ENCODE assay signal across 8 cellular contexts in the genomic region with DNA sequence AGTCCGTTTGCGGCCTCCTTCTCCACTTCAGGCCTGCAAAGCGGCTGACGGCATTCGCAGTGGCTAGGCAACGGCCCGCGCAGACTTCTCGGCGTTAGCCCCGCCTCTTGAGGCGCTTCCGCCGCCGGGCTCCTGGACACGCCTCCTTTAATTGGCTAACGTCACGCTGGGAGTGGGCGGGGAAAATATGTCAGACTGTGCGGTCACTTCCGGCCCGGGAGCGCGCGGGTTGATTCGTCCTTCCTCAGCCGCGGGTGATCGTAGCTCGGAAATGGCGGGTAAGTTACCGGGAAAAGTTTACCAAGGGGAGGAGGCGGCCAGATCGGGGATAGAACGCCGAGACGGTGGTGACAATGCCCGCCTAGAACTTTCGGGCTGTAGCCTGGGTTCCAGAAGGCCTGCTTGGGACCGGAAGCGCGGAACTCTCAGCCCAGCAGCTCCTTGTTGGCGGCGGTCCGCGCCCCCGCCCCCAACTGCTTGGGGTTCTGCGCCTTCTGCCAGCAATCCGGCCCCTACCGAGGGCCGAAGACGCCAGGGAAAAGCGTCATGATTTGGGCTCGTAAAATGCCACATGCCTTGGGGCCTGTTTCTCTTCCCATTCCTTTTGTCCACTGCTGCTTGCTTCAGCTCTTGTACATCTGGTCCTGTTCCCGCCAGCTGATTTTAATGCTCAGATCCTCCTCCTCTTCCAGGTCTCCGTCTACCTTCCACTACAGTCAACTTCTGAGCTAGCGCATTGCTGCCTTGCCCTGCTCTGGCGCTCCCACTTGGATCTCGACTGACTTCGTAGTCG. TPM values are rescaled to one million over a fixed set of nuclear protein-coding genes. Genes with fewer than 3 reads are reported as not detected.
DNase-seq lines count a peak whose midpoint lies in the region; ATAC-seq, FAIRE-seq and TF ChIP-seq lines count a peak whose summit lies in the region.

A gene with protein sequence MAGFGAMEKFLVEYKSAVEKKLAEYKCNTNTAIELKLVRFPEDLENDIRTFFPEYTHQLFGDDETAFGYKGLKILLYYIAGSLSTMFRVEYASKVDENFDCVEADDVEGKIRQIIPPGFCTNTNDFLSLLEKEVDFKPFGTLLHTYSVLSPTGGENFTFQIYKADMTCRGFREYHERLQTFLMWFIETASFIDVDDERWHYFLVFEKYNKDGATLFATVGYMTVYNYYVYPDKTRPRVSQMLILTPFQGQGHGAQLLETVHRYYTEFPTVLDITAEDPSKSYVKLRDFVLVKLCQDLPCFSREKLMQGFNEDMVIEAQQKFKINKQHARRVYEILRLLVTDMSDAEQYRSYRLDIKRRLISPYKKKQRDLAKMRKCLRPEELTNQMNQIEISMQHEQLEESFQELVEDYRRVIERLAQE (plus strand): TSS at position 232 of the 793 bp plus-strand sequence. CDS start 40 bp downstream, at position 272.

- no peaks in the 10 kb centered on the region for H3K27me3 Mint-ChIP-seq in T-cell

- DNase-seq in GM12891 (ENCODE audit: insufficient read length, low spot score) (peak; percentile 86), NCI-H1436 treated with DMSO at 0.1 percent for 48 hours (lab: John Stamatoyannopoulos, UW) (peak; percentile 89), T-cell (peak; percentile 92 to 98 (median 96)), cardiac septum (ENCODE audit: low spot score) (peak; percentile 99), trophoblast cell (peak; percentile 99 to 100), transverse colon (peak; percentile 99)

- intact Hi-C loops in cardiac septum (cut with DNase I): loop anchor here (2.0 to 10.0 kb wide), 2 partner anchors 28 to 162 kb away; partner anchors contain the start of genes DLX1 and SLC25A12
- intact Hi-C loops in transverse colon (cut with DNase I; ENCODE audit: low total_unique reads): no loop called here

- H3K4me2 ChIP-seq in trophoblast cell (ENCODE audit: low read length): peak within 1 kb of the TSS; percentile 78

- peak within 1 kb of the TSS; percentile 97 to 99 (median 99) for H3K4me3 Mint-ChIP-seq in T-cell

- TF ChIP-seq POLR2A in GM12891 (IDR thresholded peaks at IDR 0.05; ENCODE audit: low read depth, low read length) (no peak), transverse colon (IDR thresholded peaks at IDR 0.05) (peak; percentile 71)

- POLR2A ChIA-PET in T-cell (lab: Charles Lee): interaction anchor here (0.6 to 1.9 kb wide), 3 partner anchors 30 to 185 kb away, joined by 5 to 7 read pairs (median 7); no protein-coding TSS in a partner anchor

- peak within 1 kb of the TSS; percentile 39 for H2BK5ac ChIP-seq in trophoblast cell (ENCODE audit: low read depth, low read length, poor library complexity)

- H3K9me3 ChIP-seq in trophoblast cell (ENCODE audit: insufficient read depth, low read depth, low read length): no peaks in the 10 kb centered on the region
- H3K9me3 ChIP-seq in transverse colon: no peaks in the 10 kb centered on the region

- peak within 1 kb of the TSS; percentile 45 for H4K91ac ChIP-seq in trophoblast cell (ENCODE audit: low read depth, low read length)

- in situ Hi-C loops in transverse colon (cut with MboI; ENCODE audit: low pct_ligation_motif_present in 1 of 4, low pct_unique_long_range_greater_than_20kb in 1 of 4, low sequenced_read_pairs in 3 of 4): no loop called here

- H2BK12ac ChIP-seq in trophoblast cell (ENCODE audit: low read length): no peak within 1 kb of the TSS

- peak within 1 kb of the TSS; percentile 0 for H3K4ac ChIP-seq in trophoblast cell (ENCODE audit: low read depth, low read length)

- peak within 1 kb of the TSS; percentile 99 for H3K27ac ChIP-seq in adipose tissue (ENCODE audit: low read depth, low read length)
- H3K27ac ChIP-seq in trophoblast cell (ENCODE audit: low read depth, low read length): peak within 1 kb of the TSS; percentile 73
- H3K27ac ChIP-seq in transverse colon: peak within 1 kb of the TSS; percentile 92 to 98 (median 96)

- H2AFZ ChIP-seq in trophoblast cell (ENCODE audit: insufficient read depth, low read length, poor library complexity): peak within 1 kb of the TSS; percentile 37

- CTCF ChIA-PET in T-cell (lab: Charles Lee): interaction anchor here (0.7 to 1.0 kb wide), 4 partner anchors 59 to 540 kb away, joined by 3 read pairs; no protein-coding TSS in a partner anchor

- peak within 1 kb of the TSS; percentile 96 to 97 for H3K27ac Mint-ChIP-seq in T-cell

- H4K12ac ChIP-seq in trophoblast cell (ENCODE audit: low read depth, low read length): peak within 1 kb of the TSS; percentile 79

- TF ChIP-seq EP300 in transverse colon (IDR thresholded peaks at IDR 0.05; ENCODE audit: low read depth): peak; percentile 45

- no peak for TF ChIP-seq CTCF in transverse colon (IDR thresholded peaks at IDR 0.05)

- peak within 1 kb of the TSS; percentile 90 for H3K9ac ChIP-seq in trophoblast cell (ENCODE audit: low read length)

- 0% methylated on average over 59 to 61 of the region's 61 CpGs for WGBS in adipose tissue, 3 donors
- no CpG with 5 or more reads among the region's 61 CpGs for WGBS in trophoblast cell (ENCODE audit: extremely low coverage, insufficient coverage, insufficient read length)
- 0% methylated on average over 7 to 54 of the region's 61 CpGs for WGBS in transverse colon (ENCODE audit: low coverage in 1 of 2), 2 donors

- no peak within 1 kb of the TSS for H2AK5ac ChIP-seq in trophoblast cell (ENCODE audit: low read length)

- H3K36me3 ChIP-seq in trophoblast cell (ENCODE audit: control insufficient read depth in 1 of 2, insufficient read depth in 2 of 2, low read length in 2 of 2) (peaks cover 6 to 7% of the 10 kb centered on the region in 2 experiments), transverse colon (peaks cover 0 to 2% (median under 1%) of the 10 kb centered on the region in 4 donors)

- H3K27me3 ChIP-seq in trophoblast cell (ENCODE audit: insufficient read depth, low read length) (no peaks in the 10 kb centered on the region), transverse colon (no peaks in the 10 kb centered on the region)

- peaks cover 43 to 44% (median 43%) of the 10 kb centered on the region in 3 donors for H3K4me1 Mint-ChIP-seq in T-cell

- no peaks in the 10 kb centered on the region for H3K9me3 Mint-ChIP-seq in T-cell

- H3K14ac ChIP-seq in trophoblast cell (ENCODE audit: low read length): peak within 1 kb of the TSS; percentile 16

- H3K79me2 ChIP-seq in trophoblast cell (ENCODE audit: control insufficient read depth, insufficient read depth, low read length, poor library complexity): peaks cover 4% of the 10 kb centered on the region

- peak; percentile 94 for FAIRE-seq in GM12891 (lab: Jason Lieb, UNC)

- peak within 1 kb of the TSS; percentile 4 for H3K18ac ChIP-seq in trophoblast cell (ENCODE audit: low read length)

- ATAC-seq in HG02840 (IDR thresholded peaks at IDR 0.05; ENCODE audit: low FRiP score, unreplicated experiment) (peak; percentile 95), T-cell (replicated peaks in 1 of 4) (peak; percentile 97 to 99 (median 98))

- peaks cover 2 to 5% of the 10 kb centered on the region in 2 experiments for H3K4me1 ChIP-seq in trophoblast cell (ENCODE audit: control insufficient read depth in 1 of 2, insufficient read depth in 2 of 2, low read length in 2 of 2)
- H3K4me1 ChIP-seq in transverse colon: peaks cover 13 to 35% (median 16%) of the 10 kb centered on the region in 4 donors

- H2BK120ac ChIP-seq in trophoblast cell (ENCODE audit: insufficient read depth, low read length, poor library complexity): peak within 1 kb of the TSS; percentile 27

- peaks cover 7% of the 10 kb centered on the region for H3K36me3 Mint-ChIP-seq in T-cell

- peaks cover 4% of the 10 kb centered on the region for H3K79me1 ChIP-seq in trophoblast cell (ENCODE audit: low read length)

- no peak within 1 kb of the TSS for H3K23ac ChIP-seq in trophoblast cell (ENCODE audit: low read length)

- H3K4me3 ChIP-seq in trophoblast cell (ENCODE audit: low read depth, low read length): peak within 1 kb of the TSS; percentile 87
- peak within 1 kb of the TSS; percentile 73 to 89 (median 87) for H3K4me3 ChIP-seq in transverse colon

- peak within 1 kb of the TSS; percentile 78 for H4K8ac ChIP-seq in trophoblast cell (ENCODE audit: low read depth, low read length)

TF ChIP-seq in GM12891, 5 proteins besides CTCF, POLR2A, EP300 and RAD21:
- TF ChIP-seq POU2F2 (IDR thresholded peaks at IDR 0.05; ENCODE audit: low read depth, low read length): no peak
- TF ChIP-seq SPI1 (IDR thresholded peaks at IDR 0.05; ENCODE audit: low read depth, low read length): peak; percentile 38; the same call in 1 of the 2 replicates
- TF ChIP-seq TAF1 (IDR thresholded peaks at IDR 0.05; ENCODE audit: low read depth, low read length): peak; percentile 35; the same call in 1 of the 2 replicates
- peak; percentile 54; the same call in 1 of the 2 replicates for TF ChIP-seq POLR2AphosphoS5 (IDR thresholded peaks at IDR 0.05; ENCODE audit: low read depth, low read length)
- TF ChIP-seq PAX5 (IDR thresholded peaks at IDR 0.05; ENCODE audit: insufficient read depth, low read length, severe bottlenecking): no peak

RNA-seq across cellular contexts. Expression of the gene that starts here (rescaled TPM):
- polyA plus RNA-seq in GM12891 (2012; ENCODE audit: low read depth, missing spikeins): 64.9 TPM
- total RNA-seq in T-cell (10 to 100 TPM; 18.0 to 24.8 (median 22.9) TPM), cardiac septum (32.7 TPM), transverse colon (10 to 100 TPM in 2 of 4 donors, 1 to 10 TPM in 2; 4.2 to 19.4 (median 12.0) TPM)
- polyA plus RNA-seq in adipose tissue: 10 to 100 TPM; 25.1 to 34.8 (median 30.3) TPM
- polyA plus RNA-seq in trophoblast cell (2013): 56.4 and 61.0 TPM in 2 replicates

Comparison
In these comparisons a context has a peak if more than half of its experiments do, and no peak if none do; other contexts are left out.
1. Peak in every context shown above with its lines: DNase-seq, ATAC-seq, H3K4me3 ChIP-seq and H3K27ac ChIP-seq.